In genomic region chr12:48193623-48194022, GRCh38 we compare ENCODE assay signal across 24 cellular contexts. TPM values are rescaled to one million over a fixed set of nuclear protein-coding genes. Genes with fewer than 3 reads are reported as not detected.
DNase-seq lines count a peak whose midpoint lies in the region; ATAC-seq and TF ChIP-seq lines count a peak whose summit lies in the region.
"Had no signal": no experiment of that assay in that cellular context is flagged by ENCODE, and none has a peak within 500 bp of the region (broad histone marks: within the 10 kb centered on the region; RNA-seq: fewer than 3 reads in every experiment).

No MANE protein-coding gene starts in this region.

- H3K27ac ChIP-seq in PC-3 (ENCODE audit: low read length): no peak overlapping the region
- no peak overlapping the region for H3K27ac ChIP-seq in esophagus muscularis mucosa (replicated peaks in 1 of 4)
- peak overlapping the region; percentile 54 for H3K27ac ChIP-seq in smooth muscle cell (ENCODE audit: low read depth)
- H3K27ac ChIP-seq: GM23248 had no signal

- POLR2A ChIA-PET in PC-3 (lab: Charles Lee; ENCODE audit: unreplicated experiment): no interaction called here

- H3K79me2 ChIP-seq in PC-3 (ENCODE audit: low read length) (no peaks in the 10 kb centered on the region), smooth muscle cell (ENCODE audit: low read depth) (no peaks in the 10 kb centered on the region)

- H3K4me1 Mint-ChIP-seq in Calu3 (ENCODE audit: low read depth, unreplicated experiment): peaks cover 43% of the 10 kb centered on the region

- intact Hi-C loops in Calu3 (cut with micrococcal nuclease; ENCODE audit: unreplicated experiment): loop anchor here (10.0 kb wide), 1 partner anchor 161 kb away; the partner anchor contains the start of gene ZNF641
- intact Hi-C loops in PC-3 (cut with micrococcal nuclease): loop anchor here (10.0 kb wide), 1 partner anchor 261 kb away; no protein-coding TSS in a partner anchor
- intact Hi-C loops in esophagus muscularis mucosa (cut with DNase I): no loop called here

- H4K20me1 ChIP-seq in PC-3 (ENCODE audit: low read length): no peaks in the 10 kb centered on the region
- H4K20me1 ChIP-seq in smooth muscle cell (ENCODE audit: low read depth): no peaks in the 10 kb centered on the region

- DNase-seq in Calu3 (no peak), PC-3 (peak; percentile 44), esophagus muscularis mucosa (ENCODE audit: extremely low spot score) (peak; percentile 24), smooth muscle cell (lab: John Stamatoyannopoulos, UW; ENCODE audit: unreplicated experiment) (no peak)
- DNase-seq in activated naive CD4-positive, alpha-beta T cell treated with Interleukin-2 at 50 U/mL for 16 hours: no peak
- DNase-seq: CD4-positive, alpha-beta T cell; GM23248; Kasumi-1; MG63; NCI-H1092; NCI-H1436 treated with DMSO at 0.1 percent for 48 hours; NCI-H2029 treated with DMSO at 0.1 percent for 48 hours; NCI-H510A treated with DMSO at 0.1 percent for 48 hours; NCI-H774; OCI-M1; SHP77 had no signal

- peak overlapping the region; percentile 47 for H3K27ac Mint-ChIP-seq in Calu3 (ENCODE audit: unreplicated experiment)
- H3K27ac Mint-ChIP-seq: CD4-positive, alpha-beta T cell; IgD-negative memory B cell had no signal

- H3K4me1 ChIP-seq in PC-3 (ENCODE audit: insufficient read depth, low read length) (peaks cover 26% of the 10 kb centered on the region), esophagus muscularis mucosa (peaks cover 6 to 9% (median 8%) of the 10 kb centered on the region in 4 donors), smooth muscle cell (ENCODE audit: low read depth) (peaks cover 22% of the 10 kb centered on the region)

- H3K36me3 ChIP-seq in PC-3 (ENCODE audit: low read depth, low read length) (no peaks in the 10 kb centered on the region), esophagus muscularis mucosa (no peaks in the 10 kb centered on the region), smooth muscle cell (ENCODE audit: low read depth) (no peaks in the 10 kb centered on the region)
- H3K36me3 ChIP-seq: HAP-1, MG63 had no signal

- no peak overlapping the region for H3K4me3 ChIP-seq in PC-3 (ENCODE audit: low read length)
- H3K4me3 ChIP-seq in esophagus muscularis mucosa: no peak overlapping the region
- no peak overlapping the region for H3K4me3 ChIP-seq in smooth muscle cell
- H3K4me3 ChIP-seq: GM23248, HAP-1, MG63 had no signal

- TF ChIP-seq POLR2A in esophagus muscularis mucosa (IDR thresholded peaks at IDR 0.05; ENCODE audit: low read depth): no peak

- H3K27me3 ChIP-seq in PC-3 (ENCODE audit: low read length) (no peaks in the 10 kb centered on the region), esophagus muscularis mucosa (peaks cover 0 to 7% (median 0%) of the 10 kb centered on the region in 4 donors), smooth muscle cell (ENCODE audit: low read depth) (no peaks in the 10 kb centered on the region)

- H2AFZ ChIP-seq in PC-3 (ENCODE audit: low read length): no peak overlapping the region
- no peak overlapping the region for H2AFZ ChIP-seq in smooth muscle cell (ENCODE audit: low read depth)
- H2AFZ ChIP-seq: GM23248 had no signal

- no peak overlapping the region for H3K4me3 Mint-ChIP-seq in Calu3 (ENCODE audit: low read depth, unreplicated experiment)

- TF ChIP-seq EP300 in esophagus muscularis mucosa (IDR thresholded peaks at IDR 0.05): no peak

- H3K9me3 ChIP-seq in PC-3 (ENCODE audit: low read length): no peaks in the 10 kb centered on the region
- H3K9me3 ChIP-seq in esophagus muscularis mucosa: no peaks in the 10 kb centered on the region
- H3K9me3 ChIP-seq in smooth muscle cell (replicated peaks; ENCODE audit: low read depth): no peaks in the 10 kb centered on the region
- H3K9me3 ChIP-seq: HAP-1, MG63 had no signal

- H3K36me3 Mint-ChIP-seq in Calu3 (ENCODE audit: insufficient read depth, unreplicated experiment): peaks cover 34% of the 10 kb centered on the region
- H3K36me3 Mint-ChIP-seq: IgD-negative memory B cell had no signal

- no TSS peak for BruUV-seq in Calu3 (replicated peaks; lab: Mats Ljungman, UMichigan)
- BruUV-seq in PC-3 (replicated peaks; lab: Mats Ljungman, UMichigan): no TSS peak

- CTCF ChIA-PET in Calu3 (lab: Charles Lee) (interaction anchor here (0.6 kb wide), 1 partner anchor 1399 kb away, joined by 4 read pairs; no protein-coding TSS in a partner anchor), PC-3 (lab: Charles Lee) (no interaction called here)

- peaks cover 13% of the 10 kb centered on the region for H3K27me3 Mint-ChIP-seq in Calu3 (ENCODE audit: unreplicated experiment)
- H3K27me3 Mint-ChIP-seq: IgD-negative memory B cell had no signal

- 79% methylated on average over 2 of the region's 2 CpGs for WGBS in esophagus muscularis mucosa
- 55% methylated on average over 2 of the region's 2 CpGs for WGBS in smooth muscle cell (ENCODE audit: low lambda C conversion rate)

- TF ChIP-seq CTCF in Calu3 (IDR thresholded peaks at IDR 0.05; ENCODE audit: unreplicated experiment) (no peak), PC-3 (conservative IDR thresholded peaks at IDR 0.05; ENCODE audit: low read depth, low read length) (no peak), esophagus muscularis mucosa (IDR thresholded peaks at IDR 0.05) (no peak), smooth muscle cell (IDR thresholded peaks at IDR 0.05; ENCODE audit: borderline replicate concordance, insufficient read depth, poor library complexity, severe bottlenecking) (no peak)

- H3K9ac ChIP-seq in PC-3 (ENCODE audit: low read length) (no peak overlapping the region), smooth muscle cell (ENCODE audit: low read depth) (no peak overlapping the region)
- H3K9ac ChIP-seq: GM23248 had no signal

- no peak for ATAC-seq in PC-3
- ATAC-seq in GM21529 (IDR thresholded peaks at IDR 0.05; ENCODE audit: unreplicated experiment): no peak
- no peak for ATAC-seq in HG02763 (IDR thresholded peaks at IDR 0.05; ENCODE audit: unreplicated experiment)
- ATAC-seq: SK-N-SH treated with all-trans-retinoic acid at 6 μM for 48 hours had no signal

- no peaks in the 10 kb centered on the region for H3K9me3 Mint-ChIP-seq in Calu3 (ENCODE audit: low read depth, unreplicated experiment)
- H3K9me3 Mint-ChIP-seq: CD4-positive, alpha-beta T cell; IgD-negative memory B cell had no signal

- H3K4me2 ChIP-seq in PC-3 (ENCODE audit: low read length) (no peak overlapping the region), smooth muscle cell (peak overlapping the region; percentile 55)

- no peaks in the 10 kb centered on the region for H3F3A ChIP-seq in PC-3 (ENCODE audit: low read length, unreplicated experiment)
- peaks cover 19% of the 10 kb centered on the region for H3F3A ChIP-seq in smooth muscle cell (ENCODE audit: low read depth)

- no peaks in the 10 kb centered on the region for H3K9me2 ChIP-seq in PC-3 (replicated peaks; ENCODE audit: low read length)

RNA-seq across cellular contexts. Expression of gene OR10AD1, which starts 9.5 kb away (rescaled TPM):
- not detected in 2 replicates for total RNA-seq in Calu3 (2022)
- not detected in 2 replicates for total RNA-seq in PC-3 (2014; rRNA removed)
- not detected for total RNA-seq in esophagus muscularis mucosa
- not detected in 2 replicates for total RNA-seq in smooth muscle cell
- polyA plus RNA-seq in smooth muscle cell: not detected in 2 replicates
- total RNA-seq: A172; CD4-positive, alpha-beta T cell; GM23248; RPMI7951 had no signal
- polyA plus RNA-seq: BJ, GM23248, IgD-negative memory B cell had no signal

RNA-seq across cellular contexts. Expression of gene CCDC184, which starts 10.2 kb away (rescaled TPM):
- total RNA-seq in Calu3 (2022): 0.45 and 0.51 TPM in 2 replicates
- total RNA-seq in PC-3 (2014; rRNA removed): not detected in 2 replicates
- total RNA-seq in esophagus muscularis mucosa: 1 to 10 TPM in 3 of 4 donors, under 1 TPM in 1; 0.66 to 2.5 (median 1.7) TPM
- 23.7 and 36.6 TPM in 2 replicates for total RNA-seq in smooth muscle cell
- 56.1 and 74.1 TPM in 2 replicates for polyA plus RNA-seq in smooth muscle cell
- total RNA-seq: A172 had no signal

RNA-seq across cellular contexts. Expression of gene ASB8, which starts 36.3 kb away (rescaled TPM):
- total RNA-seq in Calu3 (2022): 19.2 and 20.4 TPM in 2 replicates
- 18.0 and 34.4 TPM in 2 replicates for total RNA-seq in PC-3 (2014; rRNA removed)
- total RNA-seq in esophagus muscularis mucosa: 10 to 100 TPM; 32.1 to 40.9 (median 36.2) TPM
- 26.9 and 31.1 TPM in 2 replicates for total RNA-seq in smooth muscle cell
- 18.0 and 25.4 TPM in 2 replicates for polyA plus RNA-seq in smooth muscle cell

Comparison
In these comparisons a context has a peak if more than half of its experiments do, and no peak if none do; other contexts are left out.
1. DNase-seq: peak in PC-3 (single experiment) and esophagus muscularis mucosa (single experiment); none in Calu3 (single experiment), smooth muscle cell (single experiment) and activated naive CD4-positive, alpha-beta T cell treated with Interleukin-2 at 50 U/mL for 16 hours (single experiment).